ENCODE assay signal across 8 cellular contexts in genomic region chr2:54103454-54104314, GRCh38. TPM values are rescaled to one million over a fixed set of nuclear protein-coding genes. Genes with fewer than 3 reads are reported as not detected.
DNase-seq lines count a peak whose midpoint lies in the region; ATAC-seq lines count a peak whose summit lies in the region.

No MANE protein-coding gene starts in this region.

- H3K4me3 Mint-ChIP-seq in naive B cell: peak overlapping the region in 7 of 8 donors; percentile 2 to 75 (median 55)

- peaks cover 48 to 76% (median 68%) of the 10 kb centered on the region in 3 donors for H3K4me1 Mint-ChIP-seq in naive B cell

- no peaks in the 10 kb centered on the region for H3K27me3 Mint-ChIP-seq in naive B cell

- DNase-seq in ACHN: peak; percentile 81
- peak; percentile 24 for DNase-seq in SK-N-DZ (ENCODE audit: low spot score)
- DNase-seq in dedifferentiated amniotic fluid mesenchymal stem cell (ENCODE audit: extremely low spot score): peak; percentile 31
- DNase-seq in naive B cell: peak; percentile 58
- no peak for DNase-seq in activated CD8-positive, alpha-beta memory T cell treated with anti-CD3 and anti-CD28 coated beads, Interleukin-2, amount 50 U/mL, for 48 hours
- no peak for DNase-seq in NCI-H446 (lab: John Stamatoyannopoulos, UW)

- peaks cover 0 to 9% (median 5%) of the 10 kb centered on the region in 7 donors for H3K9me3 Mint-ChIP-seq in naive B cell

- H3K36me3 Mint-ChIP-seq in naive B cell: peaks cover 0 to 8% of the 10 kb centered on the region in 2 donors

- in situ Hi-C loops in ACHN (cut with HindIII; ENCODE audit: low pct_ligation_motif_present, low pct_unique_long_range_greater_than_20kb, low sequenced_read_pairs): no loop called here

- H3K27ac Mint-ChIP-seq in naive B cell: peak overlapping the region in 4 of 6 donors; percentile 23 to 88 (median 63)

- ATAC-seq in GM18517 (IDR thresholded peaks at IDR 0.05; ENCODE audit: unreplicated experiment): peak; percentile 39
- peak; percentile 57 for ATAC-seq in HG03280 (IDR thresholded peaks at IDR 0.05; ENCODE audit: unreplicated experiment)
- peak; percentile 57 to 61 for ATAC-seq in naive B cell (ENCODE audit: low read depth in 2 of 2)

RNA-seq across cellular contexts. Expression of gene ACYP2, which starts 11.7 kb away (rescaled TPM):
- 3.0 and 8.0 TPM in 2 replicates for polyA plus RNA-seq in SK-N-DZ (2014; cell fraction: cytosol; rRNA removed)
- polyA plus RNA-seq in SK-N-DZ (2014; cell fraction: nucleus; rRNA removed): 2.6 and 4.3 TPM in 2 replicates
- 10 to 100 TPM; 10.0 to 28.9 (median 25.0) TPM for polyA plus RNA-seq in naive B cell (ENCODE audit: low read depth in 6 of 6)

Comparison
In these comparisons a context has a peak if more than half of its experiments do, and no peak if none do; other contexts are left out.
1. DNase-seq: peak in ACHN (single experiment), SK-N-DZ (single experiment), dedifferentiated amniotic fluid mesenchymal stem cell (single experiment) and naive B cell (single experiment); none in activated CD8-positive, alpha-beta memory T cell treated with anti-CD3 and anti-CD28 coated beads, Interleukin-2, amount 50 U/mL, for 48 hours (single experiment) and NCI-H446 (0 of 2).
2. Peak in every context shown above with its lines, with median percentiles within 50 percentile points of each other: ATAC-seq.